In genomic region chr12:68331500-68331868, GRCh38 we compare ENCODE assay signal across 9 cellular contexts.
A peak's percentile ranks its signal among the peaks of the same experiment; 100 is the strongest.
DNase-seq lines count a peak whose midpoint lies in the region; ATAC-seq, FAIRE-seq and TF ChIP-seq lines count a peak whose summit lies in the region.
"Had no signal": no experiment of that assay in that cellular context is flagged by ENCODE, and none has a peak within 500 bp of the region (broad histone marks: within the 10 kb centered on the region; RNA-seq: fewer than 3 reads in every experiment).

No MANE protein-coding gene starts in this region.

- in situ Hi-C loops in brain microvascular endothelial cell (cut with HindIII; ENCODE audit: low pct_ligation_motif_present, low sequenced_read_pairs): no loop called here

- H3K4me1 ChIP-seq in HUES48 (ENCODE audit: control insufficient read depth, insufficient read depth, low read length) (peaks cover 32% of the 10 kb centered on the region), mucosa of rectum (ENCODE audit: control insufficient read depth in 2 of 2, insufficient read depth in 2 of 2, low read length in 2 of 2) (peaks cover 4 to 8% of the 10 kb centered on the region in 2 donors)

- H3K9me3 ChIP-seq in HUES48 (ENCODE audit: control insufficient read depth, insufficient read depth, low read length) (no peaks in the 10 kb centered on the region), mucosa of rectum (ENCODE audit: control insufficient read depth in 2 of 2, low read length in 2 of 2) (no peaks in the 10 kb centered on the region)

- CTCF ChIA-PET in AG04449 (lab: Yijun Ruan, JAX): interaction anchor here (2.2 to 2.9 kb wide), 4 partner anchors 10 to 108 kb away, joined by 7 to 17 read pairs (median 11); no protein-coding TSS in a partner anchor

- peaks cover 11% of the 10 kb centered on the region; the same call in 1 of the 2 replicates for H3K36me3 ChIP-seq in HUES48 (ENCODE audit: control insufficient read depth, insufficient read depth, low read length)
- H3K36me3 ChIP-seq in brain microvascular endothelial cell (replicated peaks): peaks cover 2% of the 10 kb centered on the region
- H3K36me3 ChIP-seq in mucosa of rectum (ENCODE audit: control insufficient read depth in 2 of 2, insufficient read depth in 2 of 2, low read length in 2 of 2): peaks cover 0 to under 1% of the 10 kb centered on the region in 2 donors

- TF ChIP-seq CTCF in AG04449 (IDR thresholded peaks at IDR 0.05; ENCODE audit: insufficient read depth, low read length, missing control alignments) (no peak), brain microvascular endothelial cell (IDR thresholded peaks at IDR 0.05; ENCODE audit: low read depth, low read length, missing control alignments) (no peak)

- H3K27ac ChIP-seq in HUES48 (ENCODE audit: low read depth, low read length) (peak overlapping the region; percentile 58), brain microvascular endothelial cell (no peak overlapping the region), mucosa of rectum (ENCODE audit: low read depth in 2 of 2, low read length in 2 of 2) (peak overlapping the region in 1 of 2 donors; percentile 56)
- H3K27ac ChIP-seq: epithelial cell of prostate had no signal

- no peak for ATAC-seq in GM18511 (IDR thresholded peaks at IDR 0.05; ENCODE audit: unreplicated experiment)
- ATAC-seq in HG03097 (IDR thresholded peaks at IDR 0.05; ENCODE audit: low FRiP score, unreplicated experiment): no peak

- POLR2A ChIA-PET in AG04449 (lab: Yijun Ruan, JAX): no interaction called here

- DNase-seq in AG04449 (ENCODE audit: low read depth, low spot score) (no peak), brain microvascular endothelial cell (no peak), NCI-H1105 (lab: John Stamatoyannopoulos, UW) (no peak), RCC 7860 (ENCODE audit: low spot score) (no peak)

- H3K4me3 ChIP-seq in AG04449 (ENCODE audit: low read depth, low read length): peak overlapping the region; percentile 74
- H3K4me3 ChIP-seq in HUES48 (ENCODE audit: low read depth, low read length): peak overlapping the region; percentile 81
- peak overlapping the region; percentile 84 for H3K4me3 ChIP-seq in brain microvascular endothelial cell (ENCODE audit: low read depth, low read length)
- peak overlapping the region; percentile 69 to 89 for H3K4me3 ChIP-seq in mucosa of rectum (ENCODE audit: low read length in 2 of 2)

- no peak for FAIRE-seq in RCC 7860 (lab: Jason Lieb, UNC)

- H3K27me3 ChIP-seq in HUES48 (ENCODE audit: control insufficient read depth, insufficient read depth, low read length) (no peaks in the 10 kb centered on the region), brain microvascular endothelial cell (replicated peaks) (no peaks in the 10 kb centered on the region), mucosa of rectum (ENCODE audit: control insufficient read depth in 2 of 2, insufficient read depth in 2 of 2, low read length in 2 of 2) (no peaks in the 10 kb centered on the region)

- H3K9ac ChIP-seq in HUES48 (ENCODE audit: low read depth, low read length): peak overlapping the region; percentile 54
- H3K9ac ChIP-seq in mucosa of rectum (ENCODE audit: low read depth in 1 of 2, low read length in 2 of 2): peak overlapping the region; percentile 65 to 76
